16 cellular contexts compared by ENCODE assay signal in genomic region chr21:43608225-43608624, GRCh38. TPM values are rescaled to one million over a fixed set of nuclear protein-coding genes. Genes with fewer than 3 reads are reported as not detected.
DNase-seq lines count a peak whose midpoint lies in the region; ATAC-seq, FAIRE-seq and TF ChIP-seq lines count a peak whose summit lies in the region.
"Had no signal": no experiment of that assay in that cellular context is flagged by ENCODE, and none has a peak within 500 bp of the region (broad histone marks: within the 10 kb centered on the region; RNA-seq: fewer than 3 reads in every experiment).

No MANE protein-coding gene starts in this region.

- H3K9me3 ChIP-seq in SK-N-SH: no peaks in the 10 kb centered on the region
- no peaks in the 10 kb centered on the region for H3K9me3 ChIP-seq in astrocyte (ENCODE audit: insufficient read depth, low read depth, low read length)
- H3K9me3 ChIP-seq: SJSA1, thoracic aorta had no signal

- POLR2A ChIA-PET in SK-N-SH (lab: Yijun Ruan, JAX): no interaction called here

- H3K4me1 ChIP-seq in SK-N-SH (ENCODE audit: control insufficient read depth in 1 of 2, insufficient read depth in 2 of 2, low read depth in 1 of 2, low read length in 1 of 2): peaks cover 20 to 32% of the 10 kb centered on the region in 2 experiments; a peak in 2 of 4 replicates
- H3K4me1 ChIP-seq in astrocyte (ENCODE audit: insufficient read depth, low read length): peaks cover 43% of the 10 kb centered on the region
- H3K4me1 ChIP-seq in foreskin keratinocyte: peaks cover 26% of the 10 kb centered on the region

- H3K4me3 ChIP-seq in SK-N-SH (ENCODE audit: low read depth in 2 of 2, low read length in 1 of 2): no peak overlapping the region
- no peak overlapping the region for H3K4me3 ChIP-seq in astrocyte (ENCODE audit: insufficient read depth, low read depth, low read length)
- H3K4me3 ChIP-seq: SJSA1, thoracic aorta had no signal

- H4K20me1 ChIP-seq in SK-N-SH (ENCODE audit: insufficient read depth) (no peaks in the 10 kb centered on the region), astrocyte (ENCODE audit: insufficient read depth, low read length) (no peaks in the 10 kb centered on the region)

- no peak for TF ChIP-seq EP300 in SK-N-SH (IDR thresholded peaks at IDR 0.05; ENCODE audit: borderline replicate concordance in 1 of 2, low read depth in 1 of 2, low read length in 1 of 2)

- peak overlapping the region; percentile 97 for H3K27ac Mint-ChIP-seq in astrocyte (ENCODE audit: unreplicated experiment)
- H3K27ac Mint-ChIP-seq: activated naive CD8-positive, alpha-beta T cell; IgD-negative memory B cell had no signal

- no peak overlapping the region for H3K4me2 ChIP-seq in SK-N-SH
- peak overlapping the region; percentile 21 for H3K4me2 ChIP-seq in astrocyte (ENCODE audit: low read length)

- H3K36me3 ChIP-seq in SK-N-SH (replicated peaks in 1 of 2; ENCODE audit: control insufficient read depth in 1 of 2, insufficient read depth in 2 of 2, low read length in 1 of 2) (no peaks in the 10 kb centered on the region), astrocyte (ENCODE audit: insufficient read depth, low read length) (no peaks in the 10 kb centered on the region)
- H3K36me3 ChIP-seq: SJSA1, thoracic aorta had no signal

- no peak overlapping the region for H3K9ac ChIP-seq in SK-N-SH
- peak overlapping the region; percentile 61 for H3K9ac ChIP-seq in astrocyte (ENCODE audit: low read length)

- H3K27me3 Mint-ChIP-seq in astrocyte (ENCODE audit: low read depth, unreplicated experiment): no peaks in the 10 kb centered on the region
- H3K27me3 Mint-ChIP-seq: activated naive CD8-positive, alpha-beta T cell; IgD-negative memory B cell had no signal

- H3F3A ChIP-seq in SK-N-SH (replicated peaks; ENCODE audit: insufficient read depth): peaks cover 11% of the 10 kb centered on the region

- TF ChIP-seq CTCF in SK-N-SH (IDR thresholded peaks at IDR 0.05) (no peak), astrocyte (IDR thresholded peaks at IDR 0.05; ENCODE audit: insufficient read depth, low read depth, low read length) (no peak), foreskin keratinocyte (conservative IDR thresholded peaks at IDR 0.05) (no peak)

- peaks cover 2% of the 10 kb centered on the region for H3K9me3 Mint-ChIP-seq in astrocyte (ENCODE audit: unreplicated experiment)
- H3K9me3 Mint-ChIP-seq: IgD-negative memory B cell had no signal

- no peaks in the 10 kb centered on the region for H3K36me3 Mint-ChIP-seq in astrocyte (ENCODE audit: low read depth, unreplicated experiment)
- H3K36me3 Mint-ChIP-seq: activated naive CD8-positive, alpha-beta T cell; IgD-negative memory B cell had no signal

- H3K4me3 Mint-ChIP-seq in astrocyte (ENCODE audit: unreplicated experiment): no peak overlapping the region
- H3K4me3 Mint-ChIP-seq: activated naive CD8-positive, alpha-beta T cell had no signal

- no peak for TF ChIP-seq RAD21 in SK-N-SH (IDR thresholded peaks at IDR 0.05; ENCODE audit: low read length)

- H3K4me1 Mint-ChIP-seq in astrocyte (ENCODE audit: low read depth, unreplicated experiment): peaks cover 39% of the 10 kb centered on the region

- no peaks in the 10 kb centered on the region for H3K79me2 ChIP-seq in SK-N-SH (ENCODE audit: insufficient read depth)
- H3K79me2 ChIP-seq in astrocyte (ENCODE audit: insufficient read depth, low read length): no peaks in the 10 kb centered on the region

- no peak for DNase-seq in SK-N-SH
- DNase-seq in astrocyte (ENCODE audit: low read depth): peak; percentile 94
- DNase-seq in foreskin keratinocyte: peak; percentile 89 to 94
- no peak for DNase-seq in NCI-H2081 treated with DMSO at 0.1 percent for 48 hours (lab: John Stamatoyannopoulos, UW)
- DNase-seq in epidermal melanocyte (ENCODE audit: insufficient read length, low spot score): no peak
- DNase-seq: hippocampal formation, NCI-H1930 had no signal

- CTCF ChIA-PET in SK-N-SH (lab: Yijun Ruan, JAX): no interaction called here

- FAIRE-seq in astrocyte (lab: Jason Lieb, UNC): peak; percentile 60
- FAIRE-seq: A204.1, D721Med had no signal

- no peak for ATAC-seq in SK-N-SH treated with all-trans-retinoic acid at 6 μM for 48 hours
- ATAC-seq in foreskin keratinocyte: peak; percentile 29
- no peak for ATAC-seq in activated CD4-positive, CD25-positive, alpha-beta regulatory T cell treated with anti-CD3 and anti-CD28 coated beads, Interleukin-2, amount 50 U/mL, for 24 hours
- ATAC-seq in HG03432 (IDR thresholded peaks at IDR 0.05; ENCODE audit: unreplicated experiment): no peak

- H2AFZ ChIP-seq in SK-N-SH (ENCODE audit: low read depth) (no peak overlapping the region), astrocyte (ENCODE audit: low read depth, low read length) (no peak overlapping the region)

- H3K27me3 ChIP-seq in SK-N-SH (ENCODE audit: insufficient read depth) (no peaks in the 10 kb centered on the region), astrocyte (ENCODE audit: insufficient read depth, low read length) (no peaks in the 10 kb centered on the region), foreskin keratinocyte (no peaks in the 10 kb centered on the region)
- H3K27me3 ChIP-seq: SJSA1 had no signal

- no peaks in the 10 kb centered on the region for H3K9me2 ChIP-seq in SK-N-SH

- WGBS in SK-N-SH (ENCODE audit: low lambda C conversion rate): 59% methylated on average over 3 of the region's 3 CpGs

- H3K27ac ChIP-seq in SK-N-SH (ENCODE audit: low read depth in 2 of 2, low read length in 1 of 2) (peak overlapping the region in 1 of 2 experiments; percentile 53; a peak in 2 of 4 replicates), astrocyte (ENCODE audit: low read depth, low read length) (peak overlapping the region; percentile 79), foreskin keratinocyte (peak overlapping the region; percentile 79)
- H3K27ac ChIP-seq: SJSA1, thoracic aorta had no signal

TF ChIP-seq in SK-N-SH, 30 proteins besides CTCF, POLR2A, EP300 and RAD21:
- TF ChIP-seq PBX3 (IDR thresholded peaks at IDR 0.05) (peak; percentile 17; the same call in 1 of the 2 replicates), SIN3A (IDR thresholded peaks at IDR 0.05; ENCODE audit: borderline replicate concordance, low read depth, low read length) (no peak), EZH2phosphoT487 (IDR thresholded peaks at IDR 0.05; ENCODE audit: borderline replicate concordance, low read depth) (no peak), NFIC (IDR thresholded peaks at IDR 0.05; ENCODE audit: borderline replicate concordance) (0 out of 2 replicates have a peak, but pooled peaks have one; percentile 9), TCF12 (IDR thresholded peaks at IDR 0.05) (peak; percentile 26; the same call in 1 of the 2 replicates)

TF ChIP-seq in SK-N-SH treated with all-trans-retinoic acid at 6 μM for 48 hours, 23 proteins besides CTCF, POLR2A, EP300 and RAD21:
- no peak for TF ChIP-seq TCF4 (CRISPR knock-in tag; IDR thresholded peaks at IDR 0.05; ENCODE audit: borderline replicate concordance)
- no peak for TF ChIP-seq SNAI2 (CRISPR knock-in tag; IDR thresholded peaks at IDR 0.05)
- no peak for TF ChIP-seq OSR1 (CRISPR knock-in tag; IDR thresholded peaks at IDR 0.05)

RNA-seq across cellular contexts. Expression of gene HSF2BP, which starts 51.1 kb away (rescaled TPM):
- polyA plus RNA-seq in SK-N-SH (2012; rRNA removed) (1.1 TPM in 2 replicates), foreskin keratinocyte (3.4 and 4.2 TPM in 2 replicates)
- 1.1 and 1.7 TPM in 2 replicates for polyA plus RNA-seq in SK-N-SH (2012; cell fraction: cytosol; rRNA removed)
- 1.0 and 1.3 TPM in 2 replicates for polyA plus RNA-seq in SK-N-SH (2012; cell fraction: nucleus; rRNA removed)
- total RNA-seq in astrocyte (3.2 TPM in 2 replicates), foreskin keratinocyte (2.1 and 4.1 TPM in 2 replicates)

RNA-seq across cellular contexts. Expression of gene RRP1B, which starts 51.1 kb away (rescaled TPM):
- 9.6 and 10.4 TPM in 2 replicates for polyA plus RNA-seq in SK-N-SH (2012; rRNA removed)
- 8.6 and 10.1 TPM in 2 replicates for polyA plus RNA-seq in SK-N-SH (2012; cell fraction: cytosol; rRNA removed)
- 11.7 and 12.3 TPM in 2 replicates for polyA plus RNA-seq in SK-N-SH (2012; cell fraction: nucleus; rRNA removed)
- total RNA-seq in astrocyte: 31.7 and 34.0 TPM in 2 replicates
- 42.0 and 42.2 TPM in 2 replicates for total RNA-seq in foreskin keratinocyte
- 14.5 and 16.1 TPM in 2 replicates for polyA plus RNA-seq in foreskin keratinocyte

Comparison
In these comparisons a context has a peak if more than half of its experiments do, and no peak if none do; other contexts are left out.
1. DNase-seq: peak in astrocyte (single experiment) and foreskin keratinocyte (2 of 2); none in SK-N-SH (single experiment), NCI-H2081 treated with DMSO at 0.1 percent for 48 hours (single experiment) and epidermal melanocyte (single experiment).